ENCODE assay signal across 8 cellular contexts in the genomic region with DNA sequence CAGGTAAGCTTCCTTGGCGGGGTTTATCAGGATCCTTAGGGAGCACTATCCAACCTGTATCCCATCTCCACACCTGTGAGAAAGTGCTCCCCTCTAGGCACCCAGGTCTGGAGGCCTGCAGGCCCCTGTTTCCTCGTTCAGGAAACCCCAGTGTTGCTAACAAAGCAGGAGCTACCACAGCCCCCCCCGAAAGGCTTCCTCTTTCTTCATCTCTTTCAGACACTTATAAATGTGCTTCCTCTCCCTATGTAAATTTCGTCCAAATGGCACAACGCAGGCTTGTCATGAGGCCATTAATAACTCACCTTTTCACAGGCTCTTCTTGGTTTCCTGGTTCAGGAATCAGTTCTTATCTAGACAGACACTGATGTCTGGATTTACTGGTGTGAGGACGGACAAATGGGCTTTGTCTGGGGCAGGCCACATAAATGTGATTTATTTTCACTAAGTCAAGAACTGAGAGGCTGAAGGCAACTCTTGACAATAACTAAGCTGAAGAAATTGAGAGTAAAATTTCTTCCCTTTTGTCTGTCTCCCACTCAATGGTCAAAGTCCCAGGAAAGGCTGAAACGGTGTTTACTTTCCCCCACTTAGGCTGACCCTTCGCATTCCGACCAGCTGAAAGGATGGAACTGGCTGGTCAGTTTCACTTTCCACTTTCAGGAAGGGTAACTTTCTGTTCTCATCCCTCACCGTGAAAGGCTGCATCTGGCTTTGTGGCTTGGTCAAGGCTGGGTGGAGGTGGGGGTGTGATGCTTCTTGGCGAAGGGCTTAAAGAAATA. TPM values are rescaled to one million over a fixed set of nuclear protein-coding genes. Genes with fewer than 3 reads are reported as not detected.
DNase-seq lines count a peak whose midpoint lies in the region; ATAC-seq and TF ChIP-seq lines count a peak whose summit lies in the region.

No MANE protein-coding gene starts in this region.

- H3K4me1 ChIP-seq in Karpas-422 (ENCODE audit: low read length) (peaks cover 90% of the 10 kb centered on the region), muscle layer of duodenum (ENCODE audit: control insufficient read depth in 1 of 2, insufficient read depth in 2 of 2, low read length in 2 of 2) (peaks cover 14 to 16% of the 10 kb centered on the region in 2 donors)

- no peaks in the 10 kb centered on the region for H3K9me2 ChIP-seq in Karpas-422 (replicated peaks; ENCODE audit: insufficient read depth, low read length)

- H3K79me2 ChIP-seq in Karpas-422 (ENCODE audit: low read length) = peaks cover 85% of the 10 kb centered on the region

- no peak overlapping the region for H2AFZ ChIP-seq in Karpas-422 (ENCODE audit: low read length)

- H3K27me3 ChIP-seq in Karpas-422 (ENCODE audit: low read length) = no peaks in the 10 kb centered on the region
- no peaks in the 10 kb centered on the region for H3K27me3 ChIP-seq in muscle layer of duodenum (ENCODE audit: low read depth, low read length)

- peak overlapping the region; percentile 64 for H3K9ac ChIP-seq in Karpas-422 (ENCODE audit: low read length)

- H3K4me3 ChIP-seq in AG10803 (ENCODE audit: low read length) (peak overlapping the region; percentile 3; the same call in 1 of the 2 replicates), Karpas-422 (ENCODE audit: low read length) (peak overlapping the region; percentile 54), choroid plexus epithelial cell (ENCODE audit: low read depth, low read length) (no peak overlapping the region), muscle layer of duodenum (ENCODE audit: low read depth in 1 of 2, low read length in 2 of 2) (peak overlapping the region; percentile 27 to 45)

- peak overlapping the region; percentile 99 for H3K27ac ChIP-seq in Karpas-422 (ENCODE audit: low read length)
- H3K27ac ChIP-seq in muscle layer of duodenum (ENCODE audit: low read length) = peak overlapping the region; percentile 77

- DNase-seq in AG10803 (ENCODE audit: low read depth) (peak; percentile 34), Karpas-422 (peak; percentile 88), choroid plexus epithelial cell (ENCODE audit: low read depth) (peak; percentile 73), COLO829 (ENCODE audit: low spot score) (no peak), iPS-NIHi7 (ENCODE audit: extremely low spot score) (no peak)
- DNase-seq in central memory CD4-positive, alpha-beta T cell = no peak

- H3K36me3 ChIP-seq in Karpas-422 (ENCODE audit: insufficient read depth, low read length) (0 out of 2 replicates have a peak, but pooled peaks cover 4% of the 10 kb centered on the region), muscle layer of duodenum (ENCODE audit: control insufficient read depth in 1 of 2, insufficient read depth in 2 of 2, low read length in 2 of 2) (no peaks in the 10 kb centered on the region)

- H3K4me2 ChIP-seq in Karpas-422 (ENCODE audit: low read depth, low read length, poor library complexity, severe bottlenecking) = peak overlapping the region; percentile 78

- TF ChIP-seq CTCF in AG10803 (conservative IDR thresholded peaks at IDR 0.05; ENCODE audit: low read length) (no peak), choroid plexus epithelial cell (conservative IDR thresholded peaks at IDR 0.05; ENCODE audit: low read depth, low read length) (no peak)

- peak; percentile 85 for ATAC-seq in GM19463 (IDR thresholded peaks at IDR 0.05; ENCODE audit: unreplicated experiment)

- peaks cover 9% of the 10 kb centered on the region for H4K20me1 ChIP-seq in Karpas-422 (ENCODE audit: insufficient read depth, low read depth, low read length)

- H3K9me3 ChIP-seq in Karpas-422 (ENCODE audit: low read length) (no peaks in the 10 kb centered on the region), muscle layer of duodenum (ENCODE audit: control insufficient read depth in 1 of 2, low read length in 2 of 2) (no peaks in the 10 kb centered on the region)

RNA-seq across cellular contexts. Expression of gene PIK3AP1, which starts 46.8 kb away (rescaled TPM):
- total RNA-seq in Karpas-422 (2014; rRNA removed; shearing (Covaris generic); ENCODE audit: low replicate concordance) = 131 and 162 TPM in 2 replicates

Comparison
In these comparisons a context has a peak if more than half of its experiments do, and no peak if none do; other contexts are left out.
1. DNase-seq: peak in AG10803 (single experiment), Karpas-422 (single experiment) and choroid plexus epithelial cell (single experiment); none in central memory CD4-positive, alpha-beta T cell (single experiment), COLO829 (single experiment) and iPS-NIHi7 (single experiment).